ENCODE assay signal across 30 cellular contexts in genomic region chr6:142210606-142211005, GRCh38.
DNase-seq lines count a peak whose midpoint lies in the region; ATAC-seq, FAIRE-seq and TF ChIP-seq lines count a peak whose summit lies in the region.
"Had no signal": no experiment of that assay in that cellular context is flagged by ENCODE, and none has a peak within 500 bp of the region (broad histone marks: within the 10 kb centered on the region; RNA-seq: fewer than 3 reads in every experiment).

No MANE protein-coding gene starts in this region.

- no peak for TF ChIP-seq POLR2A in spleen (IDR thresholded peaks at IDR 0.05)

- DNase-seq in astrocyte (ENCODE audit: low read depth), result no peak
- DNase-seq in dermis blood vessel endothelial cell, result peak; percentile 68
- DNase-seq in kidney, result no peak
- DNase-seq in stromal cell of bone marrow (ENCODE audit: low read depth), result peak; percentile 7
- no peak for DNase-seq in spleen
- no peak for DNase-seq in GF-D8 (lab: John Stamatoyannopoulos, UW)
- DNase-seq in SW480 (ENCODE audit: low spot score), result no peak
- DNase-seq: C1 segment of cervical spinal cord; CD4-positive, alpha-beta memory T cell; COR-L47; EL; GDM1; GOT3; Kasumi-1; MV-4-11; NCI-H1105; NCI-H1436 treated with DMSO at 0.1 percent for 48 hours; NCI-H187 treated with DMSO at 0.1 percent for 48 hours; NCI-H446; NCI-H526; NCI-H82; NK-92 treated with Interleukin-12 subunit alpha and Interleukin-12 subunit beta, amount 100 ng/mL, for 24 hours; Right ventricle myocardium superior; RPMI8226 had no signal

- H3K9me3 ChIP-seq in astrocyte (ENCODE audit: insufficient read depth, low read depth, low read length), result peaks cover 5% of the 10 kb centered on the region
- H3K9me3 ChIP-seq in kidney (ENCODE audit: control insufficient read depth in 1 of 2, low read length in 2 of 2), result no peaks in the 10 kb centered on the region
- peaks cover 0 to 30% (median 20%) of the 10 kb centered on the region in 8 donors for H3K9me3 ChIP-seq in spleen
- H3K9me3 ChIP-seq: HAP-1, SJSA1 had no signal

- H3K36me3 ChIP-seq in astrocyte (ENCODE audit: insufficient read depth, low read length), result peaks cover 13% of the 10 kb centered on the region
- peaks cover 9 to 11% of the 10 kb centered on the region in 2 donors for H3K36me3 ChIP-seq in kidney (ENCODE audit: control insufficient read depth in 1 of 2, insufficient read depth in 2 of 2, low read length in 2 of 2)
- peaks cover 2 to 91% (median 43%) of the 10 kb centered on the region in 6 donors for H3K36me3 ChIP-seq in spleen

- H3K9ac ChIP-seq in astrocyte (ENCODE audit: low read length) (no peak overlapping the region), kidney (ENCODE audit: low read length in 2 of 2) (no peak overlapping the region)

- H3K79me2 ChIP-seq in astrocyte (ENCODE audit: insufficient read depth, low read length), result no peaks in the 10 kb centered on the region

- no peak overlapping the region for H3K27ac Mint-ChIP-seq in astrocyte (ENCODE audit: unreplicated experiment)

- H3K9me3 Mint-ChIP-seq in astrocyte (ENCODE audit: unreplicated experiment), result peaks cover 13% of the 10 kb centered on the region

- H2AFZ ChIP-seq in astrocyte (ENCODE audit: low read depth, low read length), result no peak overlapping the region

- H3K27ac ChIP-seq in astrocyte (ENCODE audit: low read depth, low read length) (peak overlapping the region; percentile 24), kidney (ENCODE audit: low read depth in 2 of 2, low read length in 2 of 2) (no peak overlapping the region), spleen (no peak overlapping the region)
- H3K27ac ChIP-seq: SJSA1 had no signal

- peak; percentile 50 for FAIRE-seq in astrocyte (lab: Jason Lieb, UNC)
- peak; percentile 6 for FAIRE-seq in kidney (lab: Jason Lieb, UNC)
- FAIRE-seq: GM12891, HepG2, K562 had no signal

- peaks cover 6% of the 10 kb centered on the region for H3K4me1 Mint-ChIP-seq in astrocyte (ENCODE audit: low read depth, unreplicated experiment)

- H3K27me3 Mint-ChIP-seq in astrocyte (ENCODE audit: low read depth, unreplicated experiment), result no peaks in the 10 kb centered on the region
- H3K27me3 Mint-ChIP-seq: CD4-positive, alpha-beta memory T cell had no signal

- intact Hi-C loops in kidney (cut with DNase I) (no loop called here), spleen (cut with DNase I; ENCODE audit: low total_unique reads) (no loop called here)

- H3K4me1 ChIP-seq in astrocyte (ENCODE audit: insufficient read depth, low read length), result no peaks in the 10 kb centered on the region
- H3K4me1 ChIP-seq in kidney (ENCODE audit: control insufficient read depth in 1 of 2, insufficient read depth in 1 of 2, low read depth in 1 of 2, low read length in 2 of 2), result no peaks in the 10 kb centered on the region
- no peaks in the 10 kb centered on the region for H3K4me1 ChIP-seq in spleen
- H3K4me1 ChIP-seq: HAP-1, SJSA1 had no signal

- H3K4me3 ChIP-seq in astrocyte (ENCODE audit: insufficient read depth, low read depth, low read length), result no peak overlapping the region
- no peak overlapping the region for H3K4me3 ChIP-seq in kidney (ENCODE audit: low read length in 2 of 2)
- H3K4me3 ChIP-seq in spleen, result no peak overlapping the region
- H3K4me3 ChIP-seq: HAP-1, K562, SJSA1 had no signal

- 92 to 97% (median 95%) methylated on average over 4 of the region's 4 CpGs for WGBS in spleen, 5 donors

- H3K36me3 Mint-ChIP-seq in astrocyte (ENCODE audit: low read depth, unreplicated experiment), result peaks cover 34% of the 10 kb centered on the region

- no peak overlapping the region for H3K4me3 Mint-ChIP-seq in astrocyte (ENCODE audit: unreplicated experiment)
- H3K4me3 Mint-ChIP-seq: CD4-positive, alpha-beta memory T cell had no signal

- TF ChIP-seq CTCF in astrocyte (IDR thresholded peaks at IDR 0.05; ENCODE audit: insufficient read depth, low read depth, low read length) (no peak), kidney (IDR thresholded peaks at IDR 0.05; ENCODE audit: borderline replicate concordance, extremely low read depth, insufficient read depth) (no peak), spleen (IDR thresholded peaks at IDR 0.05 in 8 of 11, conservative IDR thresholded peaks at IDR 0.05 in 3 of 11) (no peak)

- H4K20me1 ChIP-seq in astrocyte (ENCODE audit: insufficient read depth, low read length), result no peaks in the 10 kb centered on the region

- no peaks in the 10 kb centered on the region for H3K27me3 ChIP-seq in astrocyte (ENCODE audit: insufficient read depth, low read length)
- H3K27me3 ChIP-seq in spleen (replicated peaks in 1 of 7), result no peaks in the 10 kb centered on the region
- H3K27me3 ChIP-seq: SJSA1 had no signal

- no peak for ATAC-seq in HG03139 (IDR thresholded peaks at IDR 0.05; ENCODE audit: unreplicated experiment)
- ATAC-seq: HepG2, K562 had no signal

- peak overlapping the region; percentile 24 for H3K4me2 ChIP-seq in astrocyte (ENCODE audit: low read length)

Comparison
In these comparisons a context has a peak if more than half of its experiments do, and no peak if none do; other contexts are left out.
1. DNase-seq: peak in dermis blood vessel endothelial cell (single experiment) and stromal cell of bone marrow (single experiment); none in astrocyte (single experiment), kidney (single experiment), spleen (single experiment), GF-D8 (single experiment) and SW480 (single experiment).